Comparison of ENCODE assay signal across 32 cellular contexts in genomic region chr3:112815981-112816380, GRCh38. TPM values are rescaled to one million over a fixed set of nuclear protein-coding genes. Genes with fewer than 3 reads are reported as not detected.
DNase-seq lines count a peak whose midpoint lies in the region; ATAC-seq and TF ChIP-seq lines count a peak whose summit lies in the region.
"Had no signal": no experiment of that assay in that cellular context is flagged by ENCODE, and none has a peak within 500 bp of the region (broad histone marks: within the 10 kb centered on the region; RNA-seq: fewer than 3 reads in every experiment).

No MANE protein-coding gene starts in this region.

- no peaks in the 10 kb centered on the region for H3K79me2 ChIP-seq in SK-N-SH (ENCODE audit: insufficient read depth)
- no peaks in the 10 kb centered on the region for H3K79me2 ChIP-seq in PC-9 (ENCODE audit: low read depth)

- H3K4me1 Mint-ChIP-seq in activated CD4-positive, alpha-beta T cell treated with anti-CD3 and anti-CD28 coated beads, Interleukin-2, amount 10 ng/mL, durations not matched to agents 7 days and 5 days: peaks cover 19% of the 10 kb centered on the region
- peaks cover 51% of the 10 kb centered on the region for H3K4me1 Mint-ChIP-seq in stimulated activated memory B cell treated with anti-CD40 and anti-IgM and Interleukin-4, amounts not matched to agents 10 μg/mL and 1 μg/mL and 100 μg/mL, for 72 hours

- H3K27me3 Mint-ChIP-seq in activated CD4-positive, alpha-beta T cell treated with anti-CD3 and anti-CD28 coated beads, Interleukin-2, amount 10 ng/mL, durations not matched to agents 7 days and 5 days: no peaks in the 10 kb centered on the region
- H3K27me3 Mint-ChIP-seq in stimulated activated memory B cell treated with anti-CD40 and anti-IgM and Interleukin-4, amounts not matched to agents 10 μg/mL and 1 μg/mL and 100 μg/mL, for 72 hours: no peaks in the 10 kb centered on the region
- H3K27me3 Mint-ChIP-seq: activated naive CD8-positive, alpha-beta T cell treated with anti-CD3 and anti-CD28 coated beads, Interleukin-2, amount 50 U/mL, for 24 hours had no signal

- no peak overlapping the region for H3K4me3 Mint-ChIP-seq in activated CD4-positive, alpha-beta T cell treated with anti-CD3 and anti-CD28 coated beads, Interleukin-2, amount 10 ng/mL, durations not matched to agents 7 days and 5 days
- H3K4me3 Mint-ChIP-seq in stimulated activated memory B cell treated with anti-CD40 and anti-IgM and Interleukin-4, amounts not matched to agents 10 μg/mL and 1 μg/mL and 100 μg/mL, for 72 hours: no peak overlapping the region
- H3K4me3 Mint-ChIP-seq: activated naive CD8-positive, alpha-beta T cell treated with anti-CD3 and anti-CD28 coated beads, Interleukin-2, amount 50 U/mL, for 24 hours; brain; naive thymus-derived CD8-positive, alpha-beta T cell; T-helper 1 cell treated with Interleukin-12 subunit alpha and Interleukin-12 subunit beta and Interleukin-4 antibody, amounts not matched to agents 30 μg/mL and 1 μg/mL, for 36 hours had no signal

- H4K20me1 ChIP-seq in SK-N-SH (ENCODE audit: insufficient read depth): no peaks in the 10 kb centered on the region
- no peaks in the 10 kb centered on the region for H4K20me1 ChIP-seq in PC-9 (ENCODE audit: insufficient read depth)

- DNase-seq in SK-N-SH: no peak
- peak in 1 of 2 experiments; percentile 82 for DNase-seq in PC-9
- DNase-seq in fibroblast of gingiva (ENCODE audit: low read depth): peak; percentile 9
- no peak for DNase-seq in activated CD4-positive, alpha-beta T cell treated with anti-CD3 and anti-CD28 coated beads, Interleukin-2, amount 10 ng/mL, durations not matched to agents 7 days and 5 days
- DNase-seq in activated gamma-delta T cell treated with Interleukin-2 at 50 U/mL for 16 hours: no peak
- DNase-seq: 8988T; activated gamma-delta T cell; activated naive CD8-positive, alpha-beta T cell treated with anti-CD3 and anti-CD28 coated beads, Interleukin-2, amount 50 U/mL, for 24 hours; activated T-cell treated with anti-CD3 and anti-CD28 coated beads, Interleukin-2, amount 50 U/mL, for 1 hour; BE2C; GDM1; MV-4-11; naive thymus-derived CD8-positive, alpha-beta T cell; NCI-H446 treated with DMSO at 0.1 percent for 48 hours; NCI-H82; nucleus accumbens; sigmoid colon; stimulated activated CD4-positive, alpha-beta T cell treated with anti-CD3 and anti-CD28 coated beads, Interleukin-15, amount 100 ng/mL, for 24 hours; stimulated activated naive CD4-positive, alpha-beta T cell treated with Interleukin-2 at 50 U/mL for 16 hours; testis; uterus had no signal

- ATAC-seq in SK-N-SH treated with all-trans-retinoic acid at 6 μM for 48 hours (no peak), GM19395 (IDR thresholded peaks at IDR 0.05; ENCODE audit: unreplicated experiment) (no peak)
- no peak for ATAC-seq in stimulated activated memory B cell treated with anti-CD40 and anti-IgM and Interleukin-4, amounts not matched to agents 10 μg/mL and 1 μg/mL and 100 μg/mL, for 72 hours
- ATAC-seq: activated naive CD8-positive, alpha-beta T cell treated with anti-CD3 and anti-CD28 coated beads, Interleukin-2, amount 50 U/mL, for 24 hours; HCT116; naive thymus-derived CD8-positive, alpha-beta T cell had no signal

- CTCF ChIA-PET in SK-N-SH (lab: Yijun Ruan, JAX) (interaction anchor here (1.5 to 1.8 kb wide), 3 partner anchors 163 to 234 kb away, joined by 5 to 6 read pairs (median 5); no protein-coding TSS in a partner anchor), PC-9 (lab: Charles Lee) (interaction anchor here (1.5 kb wide), 1 partner anchor 81 kb away, joined by 5 read pairs; no protein-coding TSS in a partner anchor)
- CTCF ChIA-PET in activated CD4-positive, alpha-beta T cell treated with anti-CD3 and anti-CD28 coated beads, Interleukin-2, amount 10 ng/mL, durations not matched to agents 7 days and 5 days (lab: Charles Lee): interaction anchor here (1.2 to 1.3 kb wide), 2 partner anchors 81 to 233 kb away, joined by 3 to 5 read pairs; no protein-coding TSS in a partner anchor

- H3K27ac ChIP-seq in SK-N-SH (ENCODE audit: low read depth in 2 of 2, low read length in 1 of 2): no peak overlapping the region
- H3K27ac ChIP-seq in PC-9: peak overlapping the region; percentile 29; the same call in 1 of the 2 replicates
- H3K27ac ChIP-seq: prostate gland, RWPE1, sigmoid colon, testis, uterus had no signal

- H3K27me3 ChIP-seq in SK-N-SH (ENCODE audit: insufficient read depth) (no peaks in the 10 kb centered on the region), PC-9 (ENCODE audit: insufficient read depth, low read depth) (no peaks in the 10 kb centered on the region)
- H3K27me3 ChIP-seq: BE2C, sigmoid colon, testis, uterus had no signal

- intact Hi-C loops in PC-9 (cut with micrococcal nuclease; ENCODE audit: unreplicated experiment): loop anchor here (5.0 kb wide), 1 partner anchor 176 kb away; the partner anchor contains the start of gene GTPBP8

- TF ChIP-seq EP300 in SK-N-SH (IDR thresholded peaks at IDR 0.05; ENCODE audit: borderline replicate concordance in 1 of 2, low read depth in 1 of 2, low read length in 1 of 2): no peak

- H3K4me1 ChIP-seq in SK-N-SH (ENCODE audit: control insufficient read depth in 1 of 2, insufficient read depth in 2 of 2, low read depth in 1 of 2, low read length in 1 of 2) (peaks cover 6 to 13% of the 10 kb centered on the region in 2 experiments; a peak in 3 of 4 replicates), PC-9 (replicated peaks; ENCODE audit: insufficient read depth) (peaks cover 33% of the 10 kb centered on the region)
- H3K4me1 ChIP-seq: prostate gland had no signal

- H3K9me3 Mint-ChIP-seq in activated CD4-positive, alpha-beta T cell treated with anti-CD3 and anti-CD28 coated beads, Interleukin-2, amount 10 ng/mL, durations not matched to agents 7 days and 5 days: no peaks in the 10 kb centered on the region
- H3K9me3 Mint-ChIP-seq in stimulated activated memory B cell treated with anti-CD40 and anti-IgM and Interleukin-4, amounts not matched to agents 10 μg/mL and 1 μg/mL and 100 μg/mL, for 72 hours: peaks cover 9% of the 10 kb centered on the region
- H3K9me3 Mint-ChIP-seq: activated naive CD8-positive, alpha-beta T cell treated with anti-CD3 and anti-CD28 coated beads, Interleukin-2, amount 50 U/mL, for 24 hours; T-helper 1 cell treated with Interleukin-12 subunit alpha and Interleukin-12 subunit beta and Interleukin-4 antibody, amounts not matched to agents 30 μg/mL and 1 μg/mL, for 36 hours had no signal

- H3F3A ChIP-seq in SK-N-SH (replicated peaks; ENCODE audit: insufficient read depth) (peaks cover under 1% of the 10 kb centered on the region), PC-9 (ENCODE audit: insufficient read depth, low read depth) (no peaks in the 10 kb centered on the region)

- TF ChIP-seq CTCF in SK-N-SH (IDR thresholded peaks at IDR 0.05): no peak
- TF ChIP-seq CTCF in PC-9 (conservative IDR thresholded peaks at IDR 0.05): no peak

- no TSS peak for BruUV-seq in PC-9 (replicated peaks; lab: Mats Ljungman, UMichigan)

- H2AFZ ChIP-seq in SK-N-SH (ENCODE audit: low read depth) (no peak overlapping the region), PC-9 (no peak overlapping the region)

- no peaks in the 10 kb centered on the region for H3K36me3 ChIP-seq in SK-N-SH (replicated peaks in 1 of 2; ENCODE audit: control insufficient read depth in 1 of 2, insufficient read depth in 2 of 2, low read length in 1 of 2)
- H3K36me3 ChIP-seq in PC-9 (ENCODE audit: low read depth): no peaks in the 10 kb centered on the region
- H3K36me3 ChIP-seq: BE2C, prostate gland, sigmoid colon, uterus had no signal

- no peak overlapping the region for H3K4me3 ChIP-seq in SK-N-SH (ENCODE audit: low read depth in 2 of 2, low read length in 1 of 2)
- H3K4me3 ChIP-seq in PC-9: no peak overlapping the region
- H3K4me3 ChIP-seq: prostate gland, sigmoid colon, testis, uterus had no signal

- no peak overlapping the region for H3K4me2 ChIP-seq in SK-N-SH
- peak overlapping the region; percentile 17; the same call in 1 of the 2 replicates for H3K4me2 ChIP-seq in PC-9

- no peaks in the 10 kb centered on the region for H3K9me2 ChIP-seq in SK-N-SH
- H3K9me2 ChIP-seq in PC-9 (ENCODE audit: insufficient read depth): no peaks in the 10 kb centered on the region

- TF ChIP-seq RAD21 in SK-N-SH (IDR thresholded peaks at IDR 0.05; ENCODE audit: low read length): no peak

- no peak overlapping the region for H3K9ac ChIP-seq in SK-N-SH

- H3K36me3 Mint-ChIP-seq in activated CD4-positive, alpha-beta T cell treated with anti-CD3 and anti-CD28 coated beads, Interleukin-2, amount 10 ng/mL, durations not matched to agents 7 days and 5 days (ENCODE audit: low read depth): no peaks in the 10 kb centered on the region
- H3K36me3 Mint-ChIP-seq in stimulated activated memory B cell treated with anti-CD40 and anti-IgM and Interleukin-4, amounts not matched to agents 10 μg/mL and 1 μg/mL and 100 μg/mL, for 72 hours: peaks cover 6% of the 10 kb centered on the region
- H3K36me3 Mint-ChIP-seq: brain had no signal

- no peak overlapping the region for H3K27ac Mint-ChIP-seq in activated CD4-positive, alpha-beta T cell treated with anti-CD3 and anti-CD28 coated beads, Interleukin-2, amount 10 ng/mL, durations not matched to agents 7 days and 5 days
- H3K27ac Mint-ChIP-seq in stimulated activated memory B cell treated with anti-CD40 and anti-IgM and Interleukin-4, amounts not matched to agents 10 μg/mL and 1 μg/mL and 100 μg/mL, for 72 hours: no peak overlapping the region
- H3K27ac Mint-ChIP-seq: activated naive CD8-positive, alpha-beta T cell treated with anti-CD3 and anti-CD28 coated beads, Interleukin-2, amount 50 U/mL, for 24 hours; brain; naive thymus-derived CD8-positive, alpha-beta T cell; T-helper 1 cell treated with Interleukin-12 subunit alpha and Interleukin-12 subunit beta and Interleukin-4 antibody, amounts not matched to agents 30 μg/mL and 1 μg/mL, for 36 hours had no signal

- H3K9me3 ChIP-seq in SK-N-SH (no peaks in the 10 kb centered on the region), PC-9 (ENCODE audit: insufficient read depth, low read depth) (0 out of 2 replicates have a peak, but pooled peaks cover 3% of the 10 kb centered on the region)
- H3K9me3 ChIP-seq: BE2C, prostate gland, sigmoid colon, testis, uterus had no signal

- POLR2A ChIA-PET in SK-N-SH (lab: Yijun Ruan, JAX) (no interaction called here), PC-9 (lab: Charles Lee; ENCODE audit: unreplicated experiment) (interaction anchor here (0.6 kb wide), 2 partner anchors 16 to 144 kb away, joined by 3 to 12 read pairs; no protein-coding TSS in a partner anchor)
- POLR2A ChIA-PET in activated CD4-positive, alpha-beta T cell treated with anti-CD3 and anti-CD28 coated beads, Interleukin-2, amount 10 ng/mL, durations not matched to agents 7 days and 5 days (lab: Charles Lee): no interaction called here

TF ChIP-seq in SK-N-SH treated with all-trans-retinoic acid at 6 μM for 48 hours, 23 proteins besides CTCF, POLR2A, EP300 and RAD21 (continues in another document):
- peak; percentile 43; the same call in 1 of the 2 replicates for TF ChIP-seq ISL1 (CRISPR knock-in tag; IDR thresholded peaks at IDR 0.05)

RNA-seq across cellular contexts. Expression of gene CD200R1L, which starts 30.7 kb away (rescaled TPM):
- polyA plus RNA-seq in SK-N-SH (2012; rRNA removed): not detected in 2 replicates
- polyA plus RNA-seq in SK-N-SH (2012; cell fraction: cytosol; rRNA removed): not detected in 2 replicates
- not detected in 2 replicates for polyA plus RNA-seq in SK-N-SH (2012; cell fraction: nucleus; rRNA removed)
- total RNA-seq in PC-9 (2021): 0.37 TPM in 1 of 2 replicates, not detected in the other
- total RNA-seq in activated CD4-positive, alpha-beta T cell treated with anti-CD3 and anti-CD28 coated beads, Interleukin-2, amount 10 ng/mL, durations not matched to agents 7 days and 5 days: not detected
- total RNA-seq: epithelial cell of proximal tubule; liver; naive thymus-derived CD8-positive, alpha-beta T cell; prostate gland; sigmoid colon; SK-MEL-5; uterus had no signal
- polyA plus RNA-seq: liver; naive thymus-derived CD8-positive, alpha-beta T cell; sigmoid colon had no signal
